14 cellular contexts compared by ENCODE assay signal in the genomic region with DNA sequence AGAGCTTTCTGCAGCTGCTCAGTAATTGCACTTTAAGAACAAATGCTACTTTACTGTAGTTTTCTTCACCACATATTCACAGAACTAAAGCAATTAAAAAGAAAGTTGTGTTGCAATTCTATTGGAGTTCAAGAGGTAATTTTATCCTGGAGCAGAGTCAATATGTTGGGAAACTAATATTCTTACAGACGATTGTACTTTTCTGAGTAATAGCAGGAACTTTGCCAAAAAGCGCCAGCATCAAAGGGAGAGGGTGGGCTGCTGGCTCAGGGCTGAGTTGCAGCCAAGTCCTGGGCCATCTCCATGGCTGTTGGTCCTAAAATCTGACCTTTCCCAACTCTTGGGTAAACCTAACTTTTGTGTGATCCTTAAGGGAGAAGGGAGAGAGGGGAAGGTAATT.
DNase-seq lines count a peak whose midpoint lies in the region; ATAC-seq and TF ChIP-seq lines count a peak whose summit lies in the region.
"Had no signal": no experiment of that assay in that cellular context is flagged by ENCODE, and none has a peak within 500 bp of the region (broad histone marks: within the 10 kb centered on the region; RNA-seq: fewer than 3 reads in every experiment).

No MANE protein-coding gene starts in this region.

- no peak for ATAC-seq in HG03565 (IDR thresholded peaks at IDR 0.05; ENCODE audit: unreplicated experiment)
- ATAC-seq: activated CD4-positive, alpha-beta T cell treated with anti-CD3 and anti-CD28 coated beads for 36 hours; body of pancreas; effector memory CD8-positive, alpha-beta T cell; left colon; natural killer cell; stimulated activated naive CD8-positive, alpha-beta T cell treated with anti-CD3 and anti-CD28 coated beads, Interleukin-15, amount 100 ng/mL, for 72 hours had no signal

- peak; percentile 63 for DNase-seq in LHCN-M2 (ENCODE audit: low read depth)
- DNase-seq in amniotic epithelial cell (ENCODE audit: low read depth): peak; percentile 56
- peak; percentile 65 to 82 for DNase-seq in foreskin fibroblast
- peak; percentile 52 for DNase-seq in ureter (ENCODE audit: low spot score)
- DNase-seq in NCI-H2171 treated with DMSO at 0.1 percent for 48 hours (lab: John Stamatoyannopoulos, UW): no peak
- no peak for DNase-seq in GM19238 (ENCODE audit: insufficient read length, low spot score)
- DNase-seq: activated CD4-positive, alpha-beta T cell treated with anti-CD3 and anti-CD28 coated beads for 36 hours; effector memory CD8-positive, alpha-beta T cell; H9; left colon; natural killer cell; stimulated activated naive CD8-positive, alpha-beta T cell treated with anti-CD3 and anti-CD28 coated beads, Interleukin-15, amount 100 ng/mL, for 72 hours had no signal

- no peak overlapping the region for H3K4me3 ChIP-seq in foreskin fibroblast (ENCODE audit: low read depth in 1 of 2, low read length in 2 of 2)
- H3K4me3 ChIP-seq: body of pancreas had no signal

- no peak for TF ChIP-seq CTCF in foreskin fibroblast (IDR thresholded peaks at IDR 0.05; ENCODE audit: low read depth, low read length)

Comparison
In these comparisons a context has a peak if more than half of its experiments do, and no peak if none do; other contexts are left out.
1. DNase-seq: peak in LHCN-M2 (single experiment), amniotic epithelial cell (single experiment), foreskin fibroblast (2 of 2) and ureter (single experiment); none in NCI-H2171 treated with DMSO at 0.1 percent for 48 hours (single experiment) and GM19238 (single experiment).